In the genomic region with DNA sequence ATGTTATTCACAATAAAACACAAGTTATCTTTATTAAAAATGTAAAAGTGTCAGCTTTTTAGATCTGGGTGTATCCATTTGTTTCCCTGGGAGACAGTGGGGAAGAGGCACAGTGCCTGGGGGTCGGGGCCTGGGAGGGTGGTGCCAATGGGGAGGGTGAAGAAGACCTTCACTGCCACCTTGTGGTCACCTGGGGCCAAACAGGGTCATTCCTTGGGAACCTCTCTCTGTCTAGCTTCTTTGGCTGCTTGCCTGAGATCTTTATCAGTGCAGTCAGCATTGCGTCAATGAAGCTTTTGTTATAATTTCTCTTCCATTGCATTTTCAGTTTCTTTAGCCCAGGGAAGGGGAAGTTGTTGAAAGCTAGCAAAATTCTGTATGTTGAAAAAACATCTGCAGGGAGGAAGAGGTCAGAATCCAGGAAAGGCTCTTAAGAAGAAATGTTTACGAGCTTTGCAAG, we compare ENCODE assay signal across 8 cellular contexts. TPM values are rescaled to one million over a fixed set of nuclear protein-coding genes. Genes with fewer than 3 reads are reported as not detected.
A peak's percentile ranks its signal among the peaks of the same experiment; 100 is the strongest.
DNase-seq lines count a peak whose midpoint lies in the region; ATAC-seq and TF ChIP-seq lines count a peak whose summit lies in the region.

No MANE protein-coding gene starts in this region.

- H3K4me1 Mint-ChIP-seq in stimulated activated naive B cell treated with anti-CD40 and anti-IgM and Interleukin-4, amounts not matched to agents 10 μg/mL and 1 μg/mL and 100 μg/mL, for 72 hours = peaks cover 1 to 6% of the 10 kb centered on the region in 2 donors

- peak; percentile 78 for ATAC-seq in HG02623 (IDR thresholded peaks at IDR 0.05; ENCODE audit: unreplicated experiment)
- ATAC-seq in SK-N-SH treated with all-trans-retinoic acid at 6 μM for 48 hours = peak; percentile 92
- ATAC-seq in stimulated activated naive B cell treated with anti-CD40 and anti-IgM and Interleukin-4, amounts not matched to agents 10 μg/mL and 1 μg/mL and 100 μg/mL, for 72 hours (replicated peaks) = peak; percentile 83 to 84

- dilution Hi-C loops in mammary epithelial cell (cut with HindIII; ENCODE audit: low sequenced_read_pairs) = no loop called here

- H3K4me3 ChIP-seq in GM12865 (ENCODE audit: low read depth, low read length) (no peak overlapping the region), mammary epithelial cell (replicated peaks in 1 of 3; ENCODE audit: insufficient read depth in 1 of 3, low read depth in 2 of 3, low read length in 3 of 3) (no peak overlapping the region)

- H3K36me3 ChIP-seq in mammary epithelial cell (ENCODE audit: insufficient read depth, low read length) = no peaks in the 10 kb centered on the region

- no peak overlapping the region for H3K27ac ChIP-seq in 22Rv1
- H3K27ac ChIP-seq in mammary epithelial cell (ENCODE audit: insufficient read depth, low read depth, low read length) = no peak overlapping the region

- H3K4me1 ChIP-seq in mammary epithelial cell (ENCODE audit: insufficient read depth, low read length) = no peaks in the 10 kb centered on the region

- no peaks in the 10 kb centered on the region for H4K20me1 ChIP-seq in mammary epithelial cell (ENCODE audit: insufficient read depth, low read length)

- H2AFZ ChIP-seq in mammary epithelial cell (ENCODE audit: low read depth, low read length) = no peak overlapping the region

- intact Hi-C loops in mammary epithelial cell (cut with micrococcal nuclease) = loop anchor here (1.0 to 5.0 kb wide), 4 partner anchors 67 to 200 kb away; a partner anchor contains a TSS

- H3K4me3 Mint-ChIP-seq in stimulated activated naive B cell treated with anti-CD40 and anti-IgM and Interleukin-4, amounts not matched to agents 10 μg/mL and 1 μg/mL and 100 μg/mL, for 72 hours = no peak overlapping the region

- CTCF ChIA-PET in mammary epithelial cell (lab: Charles Lee; ENCODE audit: low non-redundant PET) = interaction anchor here (0.5 to 0.7 kb wide), 2 partner anchors 157 to 170 kb away, joined by 4 to 6 read pairs; a partner anchor contains a TSS

- H3K9ac ChIP-seq in mammary epithelial cell (ENCODE audit: insufficient read depth, low read length) = no peak overlapping the region

- peak overlapping the region; percentile 48 for H3K4me2 ChIP-seq in mammary epithelial cell (ENCODE audit: insufficient read depth, low read depth, low read length)

- no peak overlapping the region for H3K27ac Mint-ChIP-seq in stimulated activated naive B cell treated with anti-CD40 and anti-IgM and Interleukin-4, amounts not matched to agents 10 μg/mL and 1 μg/mL and 100 μg/mL, for 72 hours

- WGBS in mammary epithelial cell (ENCODE audit: low coverage, missing lambda C conversion rate) = 0% methylated on average over 3 of the region's 3 CpGs

- no peaks in the 10 kb centered on the region for H3K9me3 Mint-ChIP-seq in stimulated activated naive B cell treated with anti-CD40 and anti-IgM and Interleukin-4, amounts not matched to agents 10 μg/mL and 1 μg/mL and 100 μg/mL, for 72 hours

- no peaks in the 10 kb centered on the region for H3K79me2 ChIP-seq in mammary epithelial cell (ENCODE audit: insufficient read depth, low read length)

- H3K36me3 Mint-ChIP-seq in stimulated activated naive B cell treated with anti-CD40 and anti-IgM and Interleukin-4, amounts not matched to agents 10 μg/mL and 1 μg/mL and 100 μg/mL, for 72 hours = no peaks in the 10 kb centered on the region

- H3K27me3 ChIP-seq in mammary epithelial cell (ENCODE audit: insufficient read depth, low read length) = no peaks in the 10 kb centered on the region

- in situ Hi-C loops in mammary epithelial cell (cut with MboI; ENCODE audit: low sequenced_read_pairs in 2 of 2) = loop anchor here in 1 of 2 donors (10.0 kb wide), 1 partner anchor 125 kb away; no protein-coding TSS in a partner anchor

- BruUV-seq in mammary epithelial cell (replicated peaks; lab: Mats Ljungman, UMichigan) = no TSS peak

- H3K9me3 ChIP-seq in mammary epithelial cell (replicated peaks; ENCODE audit: insufficient read depth, low read length) = no peaks in the 10 kb centered on the region

- DNase-seq in GM12865 (ENCODE audit: low read depth) (peak; percentile 66), NCI-H1092 (lab: John Stamatoyannopoulos, UW) (peak; percentile 38), mammary epithelial cell (peak; percentile 84), left kidney (ENCODE audit: low read depth, low spot score) (peak; percentile 85)
- peak; percentile 30 for DNase-seq in stimulated activated naive B cell treated with anti-CD40 and anti-IgM and Interleukin-4, amounts not matched to agents 10 μg/mL and 1 μg/mL and 100 μg/mL, for 72 hours

- peak; percentile 86 for TF ChIP-seq CTCF in 22Rv1 (IDR thresholded peaks at IDR 0.05)
- peak; percentile 83 for TF ChIP-seq CTCF in GM12865 (IDR thresholded peaks at IDR 0.05; ENCODE audit: insufficient read depth, low read depth, low read length, missing control alignments)
- peak; percentile 69 to 86 for TF ChIP-seq CTCF in mammary epithelial cell (conservative IDR thresholded peaks at IDR 0.05 in 1 of 2, IDR thresholded peaks at IDR 0.05 in 1 of 2; ENCODE audit: extremely low read depth in 1 of 2, insufficient read depth in 1 of 2, low read depth in 1 of 2, low read length in 2 of 2)

- peaks cover 21 to 33% of the 10 kb centered on the region in 2 donors for H3K27me3 Mint-ChIP-seq in stimulated activated naive B cell treated with anti-CD40 and anti-IgM and Interleukin-4, amounts not matched to agents 10 μg/mL and 1 μg/mL and 100 μg/mL, for 72 hours

TF ChIP-seq in SK-N-SH treated with all-trans-retinoic acid at 6 μM for 48 hours, 23 proteins besides CTCF, POLR2A, EP300 and RAD21:
- TF ChIP-seq ZNF8 (CRISPR knock-in tag; IDR thresholded peaks at IDR 0.05) (no peak), GLIS3 (CRISPR knock-in tag; IDR thresholded peaks at IDR 0.05) (no peak), ZFP30 (CRISPR knock-in tag; IDR thresholded peaks at IDR 0.05) (no peak), ARNTL (CRISPR knock-in tag; IDR thresholded peaks at IDR 0.05; ENCODE audit: borderline replicate concordance, low read depth) (no peak), ZFP3 (CRISPR knock-in tag; IDR thresholded peaks at IDR 0.05) (0 out of 2 replicates have a peak, but pooled peaks have one; percentile 27), PPARA (CRISPR knock-in tag; IDR thresholded peaks at IDR 0.05; ENCODE audit: borderline replicate concordance) (no peak), OSR1 (CRISPR knock-in tag; IDR thresholded peaks at IDR 0.05) (no peak)
- TF ChIP-seq, protein P1, sequence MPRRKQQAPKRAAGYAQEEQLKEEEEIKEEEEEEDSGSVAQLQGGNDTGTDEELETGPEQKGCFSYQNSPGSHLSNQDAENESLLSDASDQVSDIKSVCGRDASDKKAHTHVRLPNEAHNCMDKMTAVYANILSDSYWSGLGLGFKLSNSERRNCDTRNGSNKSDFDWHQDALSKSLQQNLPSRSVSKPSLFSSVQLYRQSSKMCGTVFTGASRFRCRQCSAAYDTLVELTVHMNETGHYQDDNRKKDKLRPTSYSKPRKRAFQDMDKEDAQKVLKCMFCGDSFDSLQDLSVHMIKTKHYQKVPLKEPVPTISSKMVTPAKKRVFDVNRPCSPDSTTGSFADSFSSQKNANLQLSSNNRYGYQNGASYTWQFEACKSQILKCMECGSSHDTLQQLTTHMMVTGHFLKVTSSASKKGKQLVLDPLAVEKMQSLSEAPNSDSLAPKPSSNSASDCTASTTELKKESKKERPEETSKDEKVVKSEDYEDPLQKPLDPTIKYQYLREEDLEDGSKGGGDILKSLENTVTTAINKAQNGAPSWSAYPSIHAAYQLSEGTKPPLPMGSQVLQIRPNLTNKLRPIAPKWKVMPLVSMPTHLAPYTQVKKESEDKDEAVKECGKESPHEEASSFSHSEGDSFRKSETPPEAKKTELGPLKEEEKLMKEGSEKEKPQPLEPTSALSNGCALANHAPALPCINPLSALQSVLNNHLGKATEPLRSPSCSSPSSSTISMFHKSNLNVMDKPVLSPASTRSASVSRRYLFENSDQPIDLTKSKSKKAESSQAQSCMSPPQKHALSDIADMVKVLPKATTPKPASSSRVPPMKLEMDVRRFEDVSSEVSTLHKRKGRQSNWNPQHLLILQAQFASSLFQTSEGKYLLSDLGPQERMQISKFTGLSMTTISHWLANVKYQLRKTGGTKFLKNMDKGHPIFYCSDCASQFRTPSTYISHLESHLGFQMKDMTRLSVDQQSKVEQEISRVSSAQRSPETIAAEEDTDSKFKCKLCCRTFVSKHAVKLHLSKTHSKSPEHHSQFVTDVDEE (CRISPR knock-in tag; IDR thresholded peaks at IDR 0.05) = peak; percentile 64; the same call in 1 of the 2 replicates

RNA-seq across cellular contexts. Expression of a gene that starts 39.1 kb away (rescaled TPM):
- under 1 TPM in 1 of 2 donors, not detected in 1; under 0.01 TPM for total RNA-seq in mammary epithelial cell
- polyA plus RNA-seq in mammary epithelial cell = not detected
- not detected for polyA minus RNA-seq in mammary epithelial cell

Comparison
In these comparisons a context has a peak if more than half of its experiments do, and no peak if none do; other contexts are left out.
1. DNase-seq: peak in every context shown above with its lines; median percentile 85 in left kidney; 84 in mammary epithelial cell; 66 in GM12865; 38 in NCI-H1092; 30 in stimulated activated naive B cell treated with anti-CD40 and anti-IgM and Interleukin-4, amounts not matched to agents 10 μg/mL and 1 μg/mL and 100 μg/mL, for 72 hours.